9 cellular contexts compared by ENCODE assay signal in genomic region chr12:6069452-6070093, GRCh38. TPM values are rescaled to one million over a fixed set of nuclear protein-coding genes. Genes with fewer than 3 reads are reported as not detected.
DNase-seq lines count a peak whose midpoint lies in the region; ATAC-seq and TF ChIP-seq lines count a peak whose summit lies in the region.
"Had no signal": no experiment of that assay in that cellular context is flagged by ENCODE, and none has a peak within 500 bp of the region (broad histone marks: within the 10 kb centered on the region; RNA-seq: fewer than 3 reads in every experiment).

No MANE protein-coding gene starts in this region.

- H3K36me3 Mint-ChIP-seq in activated CD4-positive, alpha-beta memory T cell treated with anti-CD3 and anti-CD28 coated beads for 36 hours = no peaks in the 10 kb centered on the region

- H3K9me3 Mint-ChIP-seq in activated CD4-positive, alpha-beta memory T cell treated with anti-CD3 and anti-CD28 coated beads for 36 hours = no peaks in the 10 kb centered on the region

- no peak for TF ChIP-seq CTCF in HFF-Myc (IDR thresholded peaks at IDR 0.05; ENCODE audit: low read depth, low read length, missing control alignments)

- H3K4me3 Mint-ChIP-seq in activated CD4-positive, alpha-beta memory T cell treated with anti-CD3 and anti-CD28 coated beads for 36 hours = no peak overlapping the region

- POLR2A ChIA-PET in activated CD4-positive, alpha-beta memory T cell treated with anti-CD3 and anti-CD28 coated beads for 36 hours (lab: Charles Lee) = no interaction called here

- ATAC-seq in HG03196 (IDR thresholded peaks at IDR 0.05; ENCODE audit: unreplicated experiment) (no peak), HG03045 (IDR thresholded peaks at IDR 0.05; ENCODE audit: unreplicated experiment) (no peak)

- peaks cover 18% of the 10 kb centered on the region for H3K4me1 Mint-ChIP-seq in activated CD4-positive, alpha-beta memory T cell treated with anti-CD3 and anti-CD28 coated beads for 36 hours (ENCODE audit: low read depth)

- H3K4me3 ChIP-seq in HFF-Myc (replicated peaks; ENCODE audit: low read depth, low read length) = no peak overlapping the region

- intact Hi-C loops in activated CD4-positive, alpha-beta memory T cell treated with anti-CD3 and anti-CD28 coated beads for 36 hours (cut with micrococcal nuclease) = loop anchor here (5.0 to 10.0 kb wide), 2 partner anchors 75 to 98 kb away; no protein-coding TSS in a partner anchor

- CTCF ChIA-PET in activated CD4-positive, alpha-beta memory T cell treated with anti-CD3 and anti-CD28 coated beads for 36 hours (lab: Charles Lee) = interaction anchor here (0.9 to 2.2 kb wide), 3 partner anchors 9 to 210 kb away, joined by 3 to 12 read pairs (median 4); no protein-coding TSS in a partner anchor

- DNase-seq in HFF-Myc (ENCODE audit: extremely low read depth, low read depth) (peak; percentile 73), fibroblast of the conjunctiva (ENCODE audit: low read depth) (peak; percentile 78), DMS53 treated with DMSO at 0.1 percent for 48 hours (lab: John Stamatoyannopoulos, UW; ENCODE audit: unreplicated experiment) (no peak), cortex of kidney (lab: John Stamatoyannopoulos, UW) (no peak)
- DNase-seq in activated CD4-positive, alpha-beta memory T cell treated with anti-CD3 and anti-CD28 coated beads for 36 hours = peak; percentile 60
- DNase-seq in stimulated activated CD8-positive, alpha-beta memory T cell treated with anti-CD3 and anti-CD28 coated beads, Interleukin-12 subunit alpha, Interleukin-12 subunit beta, amount 100 ng/mL, for 4 hours (ENCODE audit: low read depth) = peak; percentile 9
- DNase-seq: NCI-H1694 treated with DMSO at 0.1 percent for 48 hours had no signal

- H3K27me3 Mint-ChIP-seq in activated CD4-positive, alpha-beta memory T cell treated with anti-CD3 and anti-CD28 coated beads for 36 hours = peaks cover 10% of the 10 kb centered on the region

- H3K27ac Mint-ChIP-seq in activated CD4-positive, alpha-beta memory T cell treated with anti-CD3 and anti-CD28 coated beads for 36 hours = no peak overlapping the region

RNA-seq across cellular contexts. Expression of gene VWF, which starts 54.9 kb away (rescaled TPM):
- not detected for total RNA-seq in activated CD4-positive, alpha-beta memory T cell treated with anti-CD3 and anti-CD28 coated beads for 36 hours

Comparison
In these comparisons a context has a peak if more than half of its experiments do, and no peak if none do; other contexts are left out.
1. DNase-seq: peak in HFF-Myc (single experiment), activated CD4-positive, alpha-beta memory T cell treated with anti-CD3 and anti-CD28 coated beads for 36 hours (single experiment), fibroblast of the conjunctiva (single experiment) and stimulated activated CD8-positive, alpha-beta memory T cell treated with anti-CD3 and anti-CD28 coated beads, Interleukin-12 subunit alpha, Interleukin-12 subunit beta, amount 100 ng/mL, for 4 hours (single experiment); none in DMS53 treated with DMSO at 0.1 percent for 48 hours (single experiment) and cortex of kidney (single experiment).